31 cellular contexts compared by ENCODE assay signal in the genomic region with DNA sequence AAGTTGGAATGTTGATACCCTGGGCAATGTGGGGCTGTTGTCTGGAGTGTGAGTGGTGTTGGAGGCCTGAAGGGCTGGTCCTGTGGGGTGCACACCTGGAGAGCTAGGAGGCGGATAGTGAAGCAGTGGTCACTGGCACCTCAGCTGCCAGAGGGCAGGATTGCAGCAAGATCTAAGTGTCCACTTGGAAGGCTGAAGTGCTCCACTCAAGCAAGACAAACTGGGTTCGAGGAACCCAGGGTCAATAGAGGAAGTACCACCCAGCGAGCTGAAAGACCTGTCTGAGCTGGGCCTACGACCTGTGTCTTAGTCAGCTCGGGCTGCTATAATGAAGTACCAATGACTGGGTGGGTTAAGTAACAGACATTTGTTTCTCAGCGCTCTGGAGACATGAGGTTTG. TPM values are rescaled to one million over a fixed set of nuclear protein-coding genes. Genes with fewer than 3 reads are reported as not detected.
A peak's percentile ranks its signal among the peaks of the same experiment; 100 is the strongest.
DNase-seq lines count a peak whose midpoint lies in the region; ATAC-seq, FAIRE-seq and TF ChIP-seq lines count a peak whose summit lies in the region.
"Had no signal": no experiment of that assay in that cellular context is flagged by ENCODE, and none has a peak within 500 bp of the region (broad histone marks: within the 10 kb centered on the region; RNA-seq: fewer than 3 reads in every experiment).

No MANE protein-coding gene starts in this region.

- H3K23ac ChIP-seq in H1 (ENCODE audit: insufficient read length): no peak overlapping the region

- intact Hi-C loops in Calu3 (cut with micrococcal nuclease; ENCODE audit: unreplicated experiment): loop anchor here (5.0 kb wide), 1 partner anchor 53 kb away; no protein-coding TSS in a partner anchor

- peak overlapping the region; percentile 20; the same call in 1 of the 2 replicates for H2BK5ac ChIP-seq in H1 (ENCODE audit: low read depth, low read length)

- TF ChIP-seq EP300 in H1 (IDR thresholded peaks at IDR 0.05; ENCODE audit: borderline replicate concordance in 1 of 2, low read depth in 2 of 2, low read length in 2 of 2): no peak

- no peak overlapping the region for H2AFZ ChIP-seq in H1 (ENCODE audit: low read length)
- H2AFZ ChIP-seq: neural progenitor cell, PC-9 had no signal

- no peak overlapping the region for H3K9ac ChIP-seq in H1 (replicated peaks in 1 of 4; ENCODE audit: extremely low read depth in 1 of 4, low read depth in 3 of 4, low read length in 3 of 4)
- H3K9ac ChIP-seq: neural progenitor cell had no signal

- no peak overlapping the region for H3K4me3 ChIP-seq in H1 (ENCODE audit: extremely low read depth in 1 of 4, insufficient read depth in 2 of 4, low read depth in 3 of 4, low read length in 4 of 4)
- no peak overlapping the region for H3K4me3 ChIP-seq in coronary artery
- H3K4me3 ChIP-seq: GM12878, neural progenitor cell, PC-9, right lobe of liver, spleen, tibial artery had no signal

- no peaks in the 10 kb centered on the region for H3K27me3 ChIP-seq in H1 (replicated peaks in 1 of 4; ENCODE audit: control insufficient read depth in 3 of 4, extremely low read depth in 1 of 4, insufficient read depth in 3 of 4, low read length in 3 of 4)
- H3K27me3 ChIP-seq: neural progenitor cell, right lobe of liver, tibial artery had no signal

- no peak overlapping the region for H4K8ac ChIP-seq in H1 (ENCODE audit: extremely low read depth, insufficient read depth, low read length)

- 93% methylated on average over 6 of the region's 6 CpGs; no CpG with 5 or more reads in 1 of the 2 experiments for WGBS in H1 (ENCODE audit: extremely low coverage in 1 of 2, insufficient coverage in 1 of 2, insufficient read length in 1 of 2, insufficient replicate concordance in 2 of 2, low coverage in 1 of 2, low lambda C conversion rate in 2 of 2, missing lambda C conversion rate in 1 of 2), 2 experiments

- H3K36me3 Mint-ChIP-seq in Calu3 (ENCODE audit: insufficient read depth, unreplicated experiment): peaks cover 56% of the 10 kb centered on the region
- H3K36me3 Mint-ChIP-seq: activated naive CD4-positive, alpha-beta T cell treated with anti-CD3 and anti-CD28 coated beads, Interleukin-2, amount 10 ng/mL, durations not matched to agents 7 days and 5 days; brain; CD8-positive, alpha-beta T cell had no signal

- no peak for TF ChIP-seq RAD21 in H1 (IDR thresholded peaks at IDR 0.05 in 1 of 2, conservative IDR thresholded peaks at IDR 0.05 in 1 of 2; ENCODE audit: low read depth in 2 of 2, low read length in 2 of 2)

- DNase-seq in Calu3: no peak
- DNase-seq in NCI-H2029 (lab: John Stamatoyannopoulos, UW): peak; percentile 80
- no peak for DNase-seq in H1 (ENCODE audit: low read depth in 1 of 2, low spot score in 2 of 2)
- peak; percentile 39 for DNase-seq in mesenteric fat pad (ENCODE audit: low spot score)
- DNase-seq in effector CD8-positive, alpha-beta T cell (lab: John Stamatoyannopoulos, UW): no peak
- DNase-seq in coronary artery (ENCODE audit: low spot score): no peak
- no peak for DNase-seq in stimulated activated CD4-positive, alpha-beta T cell treated with anti-CD3 and anti-CD28 coated beads, Interleukin-4, amount 100 ng/mL, for 4 hours
- DNase-seq: activated CD4-positive, alpha-beta T cell treated with anti-CD3 and anti-CD28 coated beads, Interleukin-2, amount 50 U/mL, for 48 hours; activated CD4-positive, CD25-positive, alpha-beta regulatory T cell treated with anti-CD3 and anti-CD28 coated beads, Interleukin-2, amount 50 U/mL, for 72 hours; activated naive CD4-positive, alpha-beta T cell treated with anti-CD3 and anti-CD28 coated beads, Interleukin-2, amount 10 ng/mL, durations not matched to agents 7 days and 5 days; CD8-positive, alpha-beta T cell; DMS 273 treated with DMSO at 0.1 percent for 48 hours; H7; hypothalamus; Karpas-422; mesenchymal stem cell; NCI-H1694; PC-9; right lobe of liver; spleen; stimulated activated CD4-positive, alpha-beta T cell treated with anti-CD3 and anti-CD28 coated beads, Interleukin-2, amount 100 ng/mL, for 24 hours had no signal

- no peak overlapping the region for H3K14ac ChIP-seq in H1 (ENCODE audit: insufficient read length)

- no peak for ATAC-seq in activated CD4-positive, CD25-positive, alpha-beta regulatory T cell treated with anti-CD3 and anti-CD28 coated beads, Interleukin-2, amount 50 U/mL, for 24 hours
- ATAC-seq: CD8-positive, alpha-beta T cell; GM12878; Right ventricle myocardium inferior; SK-N-SH treated with all-trans-retinoic acid at 6 μM for 48 hours had no signal

- no peaks in the 10 kb centered on the region for H3K27me3 Mint-ChIP-seq in Calu3 (ENCODE audit: unreplicated experiment)
- H3K27me3 Mint-ChIP-seq: activated naive CD4-positive, alpha-beta T cell treated with anti-CD3 and anti-CD28 coated beads, Interleukin-2, amount 10 ng/mL, durations not matched to agents 7 days and 5 days had no signal

- no peaks in the 10 kb centered on the region for H3K9me3 ChIP-seq in H1 (ENCODE audit: insufficient read depth in 2 of 2, low read depth in 1 of 2, low read length in 1 of 2)
- H3K9me3 ChIP-seq: right lobe of liver, spleen, tibial artery had no signal

- no peak overlapping the region for H2BK120ac ChIP-seq in H1 (replicated peaks; ENCODE audit: low read depth, low read length)

- BruUV-seq in Calu3 (replicated peaks; lab: Mats Ljungman, UMichigan): no TSS peak

- H3K4ac ChIP-seq in H1 (replicated peaks; ENCODE audit: insufficient read length, low read depth, low read length): no peak overlapping the region

- no peak overlapping the region for H2AK5ac ChIP-seq in H1 (ENCODE audit: low read depth, low read length)

- H3K4me1 ChIP-seq in H1 (replicated peaks in 1 of 4; ENCODE audit: control insufficient read depth in 3 of 4, insufficient read depth in 4 of 4, low read length in 3 of 4): peaks cover 0 to 10% (median 5%) of the 10 kb centered on the region in 4 experiments; a peak in 5 of 7 replicates
- H3K4me1 ChIP-seq: spleen had no signal

- H3K23me2 ChIP-seq in H1 (ENCODE audit: low read depth, low read length): 0 out of 2 replicates have a peak, but pooled peaks cover 2% of the 10 kb centered on the region

- no peak overlapping the region for H3K4me2 ChIP-seq in H1 (ENCODE audit: insufficient read depth in 1 of 2, low read depth in 2 of 2, low read length in 2 of 2)
- H3K4me2 ChIP-seq: neural progenitor cell, PC-9 had no signal

- no peak overlapping the region for H4K5ac ChIP-seq in H1 (ENCODE audit: insufficient read length, low read depth, low read length)

- H3K79me2 ChIP-seq in H1 (ENCODE audit: control insufficient read depth in 1 of 2, insufficient read depth in 2 of 2, low read length in 2 of 2): peaks cover 15 to 95% of the 10 kb centered on the region in 2 experiments

- H3K4me1 Mint-ChIP-seq in Calu3 (ENCODE audit: low read depth, unreplicated experiment): peaks cover 67% of the 10 kb centered on the region
- H3K4me1 Mint-ChIP-seq: activated naive CD4-positive, alpha-beta T cell treated with anti-CD3 and anti-CD28 coated beads, Interleukin-2, amount 10 ng/mL, durations not matched to agents 7 days and 5 days; B cell had no signal

- no peak overlapping the region for H3K56ac ChIP-seq in H1 (replicated peaks; ENCODE audit: insufficient read length, low read depth, low read length)

- TF ChIP-seq POLR2A in H1 (IDR thresholded peaks at IDR 0.05; ENCODE audit: control extremely low read depth in 1 of 2, low read depth in 2 of 2, low read length in 2 of 2): no peak

- H3K36me3 ChIP-seq in H1 (ENCODE audit: control insufficient read depth in 2 of 4, insufficient read depth in 4 of 4, low read length in 3 of 4): peaks cover 0 to 13% (median 5%) of the 10 kb centered on the region in 4 experiments; a peak in 5 of 8 replicates
- H3K36me3 ChIP-seq: neural progenitor cell, right lobe of liver, spleen, tibial artery had no signal

- no peaks in the 10 kb centered on the region for H3K9me3 Mint-ChIP-seq in Calu3 (ENCODE audit: low read depth, unreplicated experiment)
- H3K9me3 Mint-ChIP-seq: activated naive CD4-positive, alpha-beta T cell treated with anti-CD3 and anti-CD28 coated beads, Interleukin-2, amount 10 ng/mL, durations not matched to agents 7 days and 5 days; activated T-helper 1 cell treated with anti-CD3 and anti-CD28 coated beads, Interleukin-12 subunit alpha, Interleukin-12 subunit beta, Interleukin-2, Interleukin-4 antibody, amounts not matched to agents 30 ng/mL and 10 ng/mL and 1 ng/mL, durations not matched to agents 14 hours and 24 hours and 36 hours; brain; CD8-positive, alpha-beta T cell; neural progenitor cell; T-helper 1 cell treated with Interleukin-12 subunit alpha and Interleukin-12 subunit beta and Interleukin-4 antibody, amounts not matched to agents 30 μg/mL and 1 μg/mL, for 36 hours had no signal

- H4K20me1 ChIP-seq in H1 (replicated peaks in 1 of 2; ENCODE audit: control insufficient read depth in 1 of 2, insufficient read depth in 2 of 2, low read length in 2 of 2): peaks cover 0 to 7% of the 10 kb centered on the region in 2 experiments

- H3K27ac Mint-ChIP-seq in Calu3 (ENCODE audit: unreplicated experiment): peak overlapping the region; percentile 34
- H3K27ac Mint-ChIP-seq: activated naive CD4-positive, alpha-beta T cell treated with anti-CD3 and anti-CD28 coated beads, Interleukin-2, amount 10 ng/mL, durations not matched to agents 7 days and 5 days; activated T-helper 1 cell treated with anti-CD3 and anti-CD28 coated beads, Interleukin-12 subunit alpha, Interleukin-12 subunit beta, Interleukin-2, Interleukin-4 antibody, amounts not matched to agents 30 ng/mL and 10 ng/mL and 1 ng/mL, durations not matched to agents 14 hours and 24 hours and 36 hours; B cell; brain; CD8-positive, alpha-beta T cell; neural progenitor cell had no signal

- POLR2A ChIA-PET in H1 (lab: Charles Lee; ENCODE audit: partially characterized antibody): interaction anchor here (0.6 to 9.4 kb wide), 2 partner anchors 14 to 22 kb away, joined by 3 to 93 read pairs; no protein-coding TSS in a partner anchor

- no peak overlapping the region for H4K91ac ChIP-seq in H1 (replicated peaks; ENCODE audit: insufficient read length, low read length)

- H3K79me1 ChIP-seq in H1 (ENCODE audit: low read depth, low read length): peaks cover 21% of the 10 kb centered on the region

- H3K27ac ChIP-seq in H1 (ENCODE audit: low read depth, low read length): no peak overlapping the region
- no peak overlapping the region for H3K27ac ChIP-seq in coronary artery
- H3K27ac ChIP-seq: neural progenitor cell, PC-9, right lobe of liver, spleen, tibial artery had no signal

- H3K18ac ChIP-seq in H1 (ENCODE audit: extremely low read depth, low read length): no peak overlapping the region

- H3K4me3 Mint-ChIP-seq in Calu3 (ENCODE audit: low read depth, unreplicated experiment): no peak overlapping the region
- H3K4me3 Mint-ChIP-seq: activated naive CD4-positive, alpha-beta T cell treated with anti-CD3 and anti-CD28 coated beads, Interleukin-2, amount 10 ng/mL, durations not matched to agents 7 days and 5 days; activated T-helper 1 cell treated with anti-CD3 and anti-CD28 coated beads, Interleukin-12 subunit alpha, Interleukin-12 subunit beta, Interleukin-2, Interleukin-4 antibody, amounts not matched to agents 30 ng/mL and 10 ng/mL and 1 ng/mL, durations not matched to agents 14 hours and 24 hours and 36 hours; B cell; brain; CD8-positive, alpha-beta T cell; neural progenitor cell; T-helper 1 cell treated with Interleukin-12 subunit alpha and Interleukin-12 subunit beta and Interleukin-4 antibody, amounts not matched to agents 30 μg/mL and 1 μg/mL, for 36 hours had no signal

- no peak overlapping the region for H2BK20ac ChIP-seq in H1 (ENCODE audit: low read length)

- TF ChIP-seq CTCF in Calu3 (IDR thresholded peaks at IDR 0.05; ENCODE audit: unreplicated experiment) (no peak), H1 (IDR thresholded peaks at IDR 0.05; ENCODE audit: control extremely low read depth in 1 of 3, insufficient read depth in 1 of 3, low read depth in 1 of 3, low read length in 3 of 3) (no peak), coronary artery (IDR thresholded peaks at IDR 0.05) (no peak)

- peak overlapping the region; percentile 36; the same call in 1 of the 2 replicates for H2BK15ac ChIP-seq in H1 (ENCODE audit: low read length)

- no peak for FAIRE-seq in H1 (lab: Jason Lieb, UNC)
- FAIRE-seq: GM12878 had no signal

- CTCF ChIA-PET in Calu3 (lab: Charles Lee) (interaction anchor here (0.6 kb wide), 1 partner anchor 21 kb away, joined by 3 read pairs; no protein-coding TSS in a partner anchor), H1 (lab: Charles Lee; ENCODE audit: partially characterized antibody) (interaction anchor here (0.5 to 1.2 kb wide), 10 partner anchors 9 to 399 kb away, joined by 3 to 4 read pairs (median 3); no protein-coding TSS in a partner anchor)

- no peak overlapping the region for H2BK12ac ChIP-seq in H1 (ENCODE audit: low read depth, low read length)

RNA-seq across cellular contexts. Expression of gene TJP2, which starts 39.7 kb away (rescaled TPM):
- total RNA-seq in Calu3 (2022) (139 and 160 TPM in 2 replicates), mesenteric fat pad (105 TPM)
- 135 and 137 TPM in 2 replicates for total RNA-seq in H1 (2021; fragmentation: NEBNext Ultra II Directional; extraction: Animal tissue kit (Norgen Biotek cat#: 25700))
- 51.7 and 54.9 TPM in 2 replicates for polyA plus RNA-seq in H1 (2011; rRNA removed)
- 84.5 TPM for polyA plus RNA-seq in H1 (2011; cell fraction: cytosol; rRNA removed)
- 133 TPM for polyA plus RNA-seq in H1 (2011; cell fraction: nucleus; rRNA removed)
- polyA plus RNA-seq in H1 (2012, experiment 1 of 2): 82.5 to 111 TPM (median 102 TPM) in 4 replicates
- 16.4 TPM for polyA plus RNA-seq in H1 (2012, experiment 2 of 2)
- polyA plus RNA-seq in H1 (2013, experiment 1 of 2): 72.8 TPM
- polyA plus RNA-seq in H1 (2013, experiment 2 of 2): 64.4 TPM
- 71.4 and 91.3 TPM in 2 replicates for polyA minus RNA-seq in H1 (2011; rRNA and poly(A)+ RNA removed)
- polyA minus RNA-seq in H1 (2011; cell fraction: cytosol; rRNA and poly(A)+ RNA removed): 118 TPM
- 97.5 TPM for polyA minus RNA-seq in H1 (2011; cell fraction: nucleus; rRNA and poly(A)+ RNA removed)

Comparison
In these comparisons a context has a peak if more than half of its experiments do, and no peak if none do; other contexts are left out.
1. DNase-seq: peak in NCI-H2029 (single experiment) and mesenteric fat pad (single experiment); none in Calu3 (single experiment), H1 (0 of 2), effector CD8-positive, alpha-beta T cell (single experiment), coronary artery (single experiment) and stimulated activated CD4-positive, alpha-beta T cell treated with anti-CD3 and anti-CD28 coated beads, Interleukin-4, amount 100 ng/mL, for 4 hours (0 of 2).